ENCODE assay signal across 8 cellular contexts in the genomic region with DNA sequence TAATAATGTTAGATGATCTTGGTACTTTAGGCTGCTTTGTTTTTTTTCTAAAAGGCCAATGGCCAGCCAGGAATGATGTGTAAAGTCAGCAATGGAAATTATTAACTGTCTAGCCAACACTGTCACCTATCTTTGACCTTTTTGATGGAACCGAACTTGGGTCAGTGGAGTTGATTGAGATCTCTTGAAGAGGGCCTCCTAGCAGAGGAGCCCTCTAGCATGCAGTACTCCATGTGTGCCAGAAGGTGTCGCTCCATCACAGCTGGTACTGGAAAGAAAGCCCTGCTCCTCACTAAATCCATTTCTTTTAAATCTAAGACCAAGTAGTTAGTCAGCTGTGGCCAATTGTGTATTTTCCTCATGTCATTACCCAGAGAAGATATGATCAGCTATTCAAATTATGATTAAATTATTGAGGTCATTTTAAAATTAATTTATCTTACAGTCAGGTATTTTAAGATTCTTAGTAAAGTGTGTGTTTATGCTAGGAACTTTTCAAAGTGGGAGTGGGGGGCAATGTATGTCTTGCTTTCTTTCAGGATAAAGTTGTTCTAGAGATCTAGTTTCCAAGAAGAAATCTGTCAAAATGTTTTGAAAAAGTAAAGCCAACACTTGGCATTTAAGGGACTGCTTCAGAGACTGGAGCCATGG. TPM values are rescaled to one million over a fixed set of nuclear protein-coding genes. Genes with fewer than 3 reads are reported as not detected.
A peak's percentile ranks its signal among the peaks of the same experiment; 100 is the strongest.
DNase-seq lines count a peak whose midpoint lies in the region; ATAC-seq and TF ChIP-seq lines count a peak whose summit lies in the region.

No MANE protein-coding gene starts in this region.

- TF ChIP-seq CTCF in AG09319 (IDR thresholded peaks at IDR 0.05; ENCODE audit: low read depth, low read length) (no peak; the same call in none of the 2 replicates), right lobe of liver (IDR thresholded peaks at IDR 0.05) (peak; percentile 92 to 100 (median 98))

- H3K27ac ChIP-seq in right lobe of liver, result no peak overlapping the region

- H3K4me1 ChIP-seq in right lobe of liver, result no peaks in the 10 kb centered on the region

- peak; percentile 55 for ATAC-seq in GM18861 (IDR thresholded peaks at IDR 0.05; ENCODE audit: unreplicated experiment)
- peak; percentile 63 for ATAC-seq in HG03060 (IDR thresholded peaks at IDR 0.05; ENCODE audit: low read depth, unreplicated experiment)
- peak; percentile 99 to 100 (median 99) for ATAC-seq in right lobe of liver

- H3K9me3 ChIP-seq in right lobe of liver, result no peaks in the 10 kb centered on the region

- 0% methylated on average over 2 of the region's 2 CpGs for WGBS in right lobe of liver (ENCODE audit: insufficient coverage, low coverage, low lambda C conversion rate, missing lambda C conversion rate)

- no peaks in the 10 kb centered on the region for H3K36me3 ChIP-seq in right lobe of liver

- intact Hi-C loops in right lobe of liver (cut with DNase I), result loop anchor here (5.0 to 10.0 kb wide), 2 partner anchors 102 to 105 kb away; no protein-coding TSS in a partner anchor

- H3K27me3 ChIP-seq in right lobe of liver, result no peaks in the 10 kb centered on the region

- TF ChIP-seq POLR2A in right lobe of liver (IDR thresholded peaks at IDR 0.05), result no peak

- no peak overlapping the region for H3K4me3 ChIP-seq in right lobe of liver

- DNase-seq in AG09319 (ENCODE audit: extremely low read depth, low read depth), result peak; percentile 37
- DNase-seq in NCI-H2196 (lab: John Stamatoyannopoulos, UW; ENCODE audit: unreplicated experiment), result peak; percentile 61
- peak; percentile 62 for DNase-seq in activated CD4-positive, CD25-positive, alpha-beta regulatory T cell treated with anti-CD3 and anti-CD28 coated beads, Interleukin-2, amount 50 U/mL, for 72 hours
- DNase-seq in cerebellar cortex (ENCODE audit: low spot score), result peak; percentile 67
- peak in 2 of 3 donors; percentile 46 to 68 for DNase-seq in right lobe of liver
- DNase-seq in stimulated activated CD8-positive, alpha-beta memory T cell treated with anti-CD3 and anti-CD28 coated beads, Interleukin-12 subunit alpha, Interleukin-12 subunit beta, amount 100 ng/mL, for 24 hours (ENCODE audit: extremely low read depth), result peak; percentile 3

RNA-seq across cellular contexts. Expression of a gene that starts 33.1 kb away (rescaled TPM):
- total RNA-seq in right lobe of liver, result 10 to 100 TPM; 11.5 to 24.7 (median 17.3) TPM

Comparison
In these comparisons a context has a peak if more than half of its experiments do, and no peak if none do; other contexts are left out.
1. DNase-seq: peak in every context shown above with its lines; median percentile 67 in cerebellar cortex; 62 in activated CD4-positive, CD25-positive, alpha-beta regulatory T cell treated with anti-CD3 and anti-CD28 coated beads, Interleukin-2, amount 50 U/mL, for 72 hours; 61 in NCI-H2196; 57 in right lobe of liver; 37 in AG09319; 3 in stimulated activated CD8-positive, alpha-beta memory T cell treated with anti-CD3 and anti-CD28 coated beads, Interleukin-12 subunit alpha, Interleukin-12 subunit beta, amount 100 ng/mL, for 24 hours.